ENCODE assay signal across 7 cellular contexts in genomic region chr6:134175532-134176282, GRCh38.
DNase-seq lines count a peak whose midpoint lies in the region; ATAC-seq and TF ChIP-seq lines count a peak whose summit lies in the region.

No MANE protein-coding gene starts in this region.

- intact Hi-C loops in ascending aorta (cut with DNase I) = loop anchor here (2.0 to 10.0 kb wide), 7 partner anchors 113 to 1661 kb away; partner anchors contain the start of genes HBS1L, RPS12, STX7 and TBPL1

- H3K4me3 ChIP-seq in ascending aorta (peak overlapping the region; percentile 79 to 90), rectal smooth muscle tissue (ENCODE audit: low read length) (peak overlapping the region; percentile 86)

- H3K9me3 ChIP-seq in ascending aorta = no peaks in the 10 kb centered on the region

- H3K27ac ChIP-seq in ascending aorta (peak overlapping the region; percentile 99 to 100), rectal smooth muscle tissue (ENCODE audit: low read depth, low read length) (peak overlapping the region; percentile 74)

- H3K9ac ChIP-seq in rectal smooth muscle tissue (ENCODE audit: low read length) = peak overlapping the region; percentile 47

- peaks cover 28 to 32% of the 10 kb centered on the region in 2 donors for H3K36me3 ChIP-seq in ascending aorta
- H3K36me3 ChIP-seq in rectal smooth muscle tissue (ENCODE audit: control insufficient read depth, insufficient read depth, low read length) = peaks cover 5% of the 10 kb centered on the region

- TF ChIP-seq CTCF in ascending aorta (IDR thresholded peaks at IDR 0.05) = peak in 2 of 3 experiments; percentile 4 to 6

- H3K4me1 ChIP-seq in ascending aorta (peaks cover 0 to 33% of the 10 kb centered on the region in 2 donors), rectal smooth muscle tissue (ENCODE audit: control insufficient read depth, insufficient read depth, low read length) (peaks cover 6% of the 10 kb centered on the region)

- H3K27me3 ChIP-seq in ascending aorta = no peaks in the 10 kb centered on the region
- H3K27me3 ChIP-seq in rectal smooth muscle tissue (ENCODE audit: control insufficient read depth, insufficient read depth, low read length) = no peaks in the 10 kb centered on the region

- peak; percentile 82 for DNase-seq in RKO (ENCODE audit: low spot score)
- peak; percentile 51 to 92 for DNase-seq in ascending aorta (ENCODE audit: low spot score in 2 of 2)
- DNase-seq in hypothalamus (lab: John Stamatoyannopoulos, UW) = peak in 38 of 51 donors; percentile 30 to 85 (median 63)
- no peak for DNase-seq in NCI-H69 (lab: John Stamatoyannopoulos, UW)

- peak; percentile 5 for ATAC-seq in GM18517 (IDR thresholded peaks at IDR 0.05; ENCODE audit: unreplicated experiment)
- ATAC-seq in HG02973 (IDR thresholded peaks at IDR 0.05; ENCODE audit: unreplicated experiment) = peak; percentile 15
